17 cellular contexts compared by ENCODE assay signal in genomic region chr16:78996806-78997205, GRCh38.
DNase-seq lines count a peak whose midpoint lies in the region; ATAC-seq and TF ChIP-seq lines count a peak whose summit lies in the region.
"Had no signal": no experiment of that assay in that cellular context is flagged by ENCODE, and none has a peak within 500 bp of the region (broad histone marks: within the 10 kb centered on the region; RNA-seq: fewer than 3 reads in every experiment).

No MANE protein-coding gene starts in this region.

- H3K36me3 Mint-ChIP-seq in brain = no peaks in the 10 kb centered on the region
- H3K36me3 Mint-ChIP-seq in stimulated activated effector memory CD8-positive, alpha-beta T cell treated with anti-CD3 and anti-CD28 coated beads, Interleukin-12 subunit alpha, Interleukin-12 subunit beta, amount 100 ng/mL, for 72 hours = no peaks in the 10 kb centered on the region
- H3K36me3 Mint-ChIP-seq: CD14-positive monocyte had no signal

- ATAC-seq in stimulated activated effector memory CD8-positive, alpha-beta T cell treated with anti-CD3 and anti-CD28 coated beads, Interleukin-12 subunit alpha, Interleukin-12 subunit beta, amount 100 ng/mL, for 72 hours = no peak
- no peak for ATAC-seq in HG03095 (IDR thresholded peaks at IDR 0.05; ENCODE audit: unreplicated experiment)
- ATAC-seq: A549, HCT116 had no signal

- peaks cover 2% of the 10 kb centered on the region for H3K27me3 Mint-ChIP-seq in brain

- TF ChIP-seq CTCF in brain (conservative IDR thresholded peaks at IDR 0.05) (no peak), testis (IDR thresholded peaks at IDR 0.05) (no peak)

- DNase-seq in NCI-H526 (lab: John Stamatoyannopoulos, UW) = peak; percentile 10 to 23
- no peak for DNase-seq in NCI-H526 treated with DMSO at 0.1 percent for 48 hours (lab: John Stamatoyannopoulos, UW)
- DNase-seq in NCI-H1694 (lab: John Stamatoyannopoulos, UW) = peak; percentile 58
- no peak for DNase-seq in stimulated activated effector memory CD8-positive, alpha-beta T cell treated with anti-CD3 and anti-CD28 coated beads, Interleukin-12 subunit alpha, Interleukin-12 subunit beta, amount 100 ng/mL, for 72 hours (ENCODE audit: low spot score in 2 of 2)
- no peak for DNase-seq in testis
- no peak for DNase-seq in activated CD4-positive, alpha-beta T cell treated with anti-CD3 and anti-CD28 coated beads, Interleukin-2, amount 50 U/mL, for 48 hours
- DNase-seq: Caco-2, NCI-H1930, NCI-H2227 treated with DMSO at 0.1 percent for 48 hours, RPMI8226 had no signal

- WGBS in testis, 2 donors = 90 to 92% methylated on average over 16 of the region's 16 CpGs

- intact Hi-C loops in testis (cut with DNase I; ENCODE audit: low total_unique reads) = no loop called here

- no peaks in the 10 kb centered on the region for H3K9me3 ChIP-seq in testis
- H3K9me3 ChIP-seq: A549, Caco-2, SJSA1 had no signal

- H3K4me1 Mint-ChIP-seq in brain = peaks cover 56% of the 10 kb centered on the region
- H3K4me1 Mint-ChIP-seq in stimulated activated effector memory CD8-positive, alpha-beta T cell treated with anti-CD3 and anti-CD28 coated beads, Interleukin-12 subunit alpha, Interleukin-12 subunit beta, amount 100 ng/mL, for 72 hours = peaks cover 7% of the 10 kb centered on the region
- H3K4me1 Mint-ChIP-seq: CD14-positive monocyte had no signal

- H3K36me3 ChIP-seq in testis (ENCODE audit: low read depth, missing control alignments) = no peaks in the 10 kb centered on the region
- H3K36me3 ChIP-seq: SJSA1 had no signal

- H3K27ac ChIP-seq in testis = no peak overlapping the region
- H3K27ac ChIP-seq: A549, HL-60, SJSA1 had no signal

- no peak for TF ChIP-seq POLR2A in testis (IDR thresholded peaks at IDR 0.05)

- H3K4me3 ChIP-seq in testis = no peak overlapping the region
- H3K4me3 ChIP-seq: A549, SJSA1 had no signal

- H3K27me3 ChIP-seq in testis = no peaks in the 10 kb centered on the region
- H3K27me3 ChIP-seq: SJSA1 had no signal

- H3K4me3 Mint-ChIP-seq in brain = peak overlapping the region in 3 of 5 experiments; percentile 3 to 59 (median 44)
- H3K4me3 Mint-ChIP-seq in stimulated activated effector memory CD8-positive, alpha-beta T cell treated with anti-CD3 and anti-CD28 coated beads, Interleukin-12 subunit alpha, Interleukin-12 subunit beta, amount 100 ng/mL, for 72 hours = no peak overlapping the region
- H3K4me3 Mint-ChIP-seq: CD14-positive monocyte had no signal

- no peaks in the 10 kb centered on the region for H3K4me1 ChIP-seq in testis
- H3K4me1 ChIP-seq: A549, Caco-2, SJSA1 had no signal

- peak overlapping the region in 3 of 5 experiments; percentile 6 to 65 (median 23) for H3K27ac Mint-ChIP-seq in brain
- H3K27ac Mint-ChIP-seq in stimulated activated effector memory CD8-positive, alpha-beta T cell treated with anti-CD3 and anti-CD28 coated beads, Interleukin-12 subunit alpha, Interleukin-12 subunit beta, amount 100 ng/mL, for 72 hours = peak overlapping the region; percentile 27
- H3K27ac Mint-ChIP-seq: CD14-positive monocyte had no signal

- peaks cover 0 to 1% (median 0%) of the 10 kb centered on the region in 5 experiments for H3K9me3 Mint-ChIP-seq in brain
- no peaks in the 10 kb centered on the region for H3K9me3 Mint-ChIP-seq in stimulated activated effector memory CD8-positive, alpha-beta T cell treated with anti-CD3 and anti-CD28 coated beads, Interleukin-12 subunit alpha, Interleukin-12 subunit beta, amount 100 ng/mL, for 72 hours
- H3K9me3 Mint-ChIP-seq: CD14-positive monocyte had no signal

Comparison
In these comparisons a context has a peak if more than half of its experiments do, and no peak if none do; other contexts are left out.
1. DNase-seq: peak in NCI-H526 (2 of 2) and NCI-H1694 (single experiment); none in NCI-H526 treated with DMSO at 0.1 percent for 48 hours (single experiment), stimulated activated effector memory CD8-positive, alpha-beta T cell treated with anti-CD3 and anti-CD28 coated beads, Interleukin-12 subunit alpha, Interleukin-12 subunit beta, amount 100 ng/mL, for 72 hours (0 of 2), testis (single experiment) and activated CD4-positive, alpha-beta T cell treated with anti-CD3 and anti-CD28 coated beads, Interleukin-2, amount 50 U/mL, for 48 hours (0 of 2).